ENCODE assay signal across 8 cellular contexts in genomic region chr9:88077071-88077617, GRCh38.
DNase-seq lines count a peak whose midpoint lies in the region; ATAC-seq and TF ChIP-seq lines count a peak whose summit lies in the region.

No MANE protein-coding gene starts in this region.

- peak; percentile 28 for DNase-seq in BE2C
- no peak for DNase-seq in PC-9
- no peak for DNase-seq in endodermal cell
- no peak for DNase-seq in neuronal stem cell (ENCODE audit: low spot score)
- DNase-seq in glomerular visceral epithelial cell (ENCODE audit: extremely low spot score), result no peak
- DNase-seq in NCI-H2029 treated with DMSO at 0.1 percent for 48 hours (lab: John Stamatoyannopoulos, UW), result no peak

- no peak overlapping the region for H3K9ac ChIP-seq in endodermal cell (ENCODE audit: extremely low read depth, low read length, poor library complexity, severe bottlenecking)
- peak overlapping the region; percentile 35 for H3K9ac ChIP-seq in neuronal stem cell (ENCODE audit: low read depth, low read length, poor library complexity)

- H3K4me3 ChIP-seq in BE2C (ENCODE audit: low read depth, low read length) (peak overlapping the region; percentile 70), PC-9 (peak overlapping the region; percentile 64), endodermal cell (ENCODE audit: low read length) (no peak overlapping the region), neuronal stem cell (ENCODE audit: low read length in 2 of 2) (no peak overlapping the region)

- H3K79me2 ChIP-seq in PC-9 (ENCODE audit: low read depth), result no peaks in the 10 kb centered on the region

- POLR2A ChIA-PET in PC-9 (lab: Charles Lee; ENCODE audit: unreplicated experiment), result interaction anchor here (0.5 to 0.7 kb wide), 2 partner anchors 20 to 547 kb away, joined by 4 to 5 read pairs; no protein-coding TSS in a partner anchor

- peak overlapping the region; percentile 80 for H2BK5ac ChIP-seq in neuronal stem cell (ENCODE audit: low read length)

- CTCF ChIA-PET in PC-9 (lab: Charles Lee), result interaction anchor here (0.9 to 1.2 kb wide), 2 partner anchors 13 to 102 kb away, joined by 3 to 4 read pairs; partner anchors contain the start of gene CDK20

- H3K36me3 ChIP-seq in BE2C, result no peaks in the 10 kb centered on the region
- no peaks in the 10 kb centered on the region for H3K36me3 ChIP-seq in PC-9 (ENCODE audit: low read depth)
- no peaks in the 10 kb centered on the region for H3K36me3 ChIP-seq in endodermal cell (ENCODE audit: control insufficient read depth, insufficient read depth, low read length)
- H3K36me3 ChIP-seq in neuronal stem cell (replicated peaks in 1 of 2; ENCODE audit: control insufficient read depth in 2 of 2, insufficient read depth in 2 of 2, low read length in 2 of 2), result no peaks in the 10 kb centered on the region

- H3K4me2 ChIP-seq in PC-9 (peak overlapping the region; percentile 89), neuronal stem cell (ENCODE audit: insufficient read depth, low read length, poor library complexity, severe bottlenecking) (peak overlapping the region; percentile 87)

- no peak overlapping the region for H3K27ac Mint-ChIP-seq in endodermal cell

- H3K9me3 ChIP-seq in BE2C (0 out of 2 replicates have a peak, but pooled peaks cover 3% of the 10 kb centered on the region), PC-9 (ENCODE audit: insufficient read depth, low read depth) (no peaks in the 10 kb centered on the region), endodermal cell (ENCODE audit: control insufficient read depth, low read length) (peaks cover 7% of the 10 kb centered on the region), neuronal stem cell (replicated peaks in 1 of 2; ENCODE audit: control insufficient read depth in 2 of 2, insufficient read depth in 1 of 2, low read depth in 1 of 2, low read length in 2 of 2) (peaks cover 0 to 1% of the 10 kb centered on the region in 2 donors)

- H3F3A ChIP-seq in PC-9 (ENCODE audit: insufficient read depth, low read depth), result peaks cover 7% of the 10 kb centered on the region; the same call in 1 of the 2 replicates

- no peaks in the 10 kb centered on the region for H3K9me2 ChIP-seq in PC-9 (ENCODE audit: insufficient read depth)

- TF ChIP-seq CTCF in BE2C (IDR thresholded peaks at IDR 0.05; ENCODE audit: low read depth, low read length), result no peak
- TF ChIP-seq CTCF in PC-9 (conservative IDR thresholded peaks at IDR 0.05), result no peak
- TF ChIP-seq CTCF in endodermal cell (conservative IDR thresholded peaks at IDR 0.05), result no peak

- intact Hi-C loops in PC-9 (cut with micrococcal nuclease; ENCODE audit: unreplicated experiment), result loop anchor here (5.0 to 10.0 kb wide), 2 partner anchors 85 to 102 kb away; partner anchors contain the start of gene CDK20

- H3K4ac ChIP-seq in neuronal stem cell (ENCODE audit: low read length), result no peak overlapping the region

- peak overlapping the region; percentile 95 for H2AFZ ChIP-seq in PC-9
- peak overlapping the region; percentile 98 for H2AFZ ChIP-seq in neuronal stem cell (ENCODE audit: low read length)

- no peaks in the 10 kb centered on the region for H4K20me1 ChIP-seq in PC-9 (ENCODE audit: insufficient read depth)

- ATAC-seq in GM18517 (IDR thresholded peaks at IDR 0.05; ENCODE audit: unreplicated experiment) (no peak), HG03175 (IDR thresholded peaks at IDR 0.05; ENCODE audit: unreplicated experiment) (no peak)

- H3K79me1 ChIP-seq in neuronal stem cell (ENCODE audit: low read depth, low read length), result no peaks in the 10 kb centered on the region

- BruUV-seq in PC-9 (replicated peaks; lab: Mats Ljungman, UMichigan), result no TSS peak

- no peak overlapping the region for H2BK12ac ChIP-seq in neuronal stem cell (ENCODE audit: low read length)

- H3K14ac ChIP-seq in neuronal stem cell (ENCODE audit: low read length), result peak overlapping the region; percentile 43

- H3K9me3 Mint-ChIP-seq in endodermal cell, result peaks cover 13% of the 10 kb centered on the region

- H3K36me3 Mint-ChIP-seq in endodermal cell (ENCODE audit: low read depth), result peaks cover 3% of the 10 kb centered on the region

- no peak overlapping the region for H4K91ac ChIP-seq in neuronal stem cell (ENCODE audit: low read depth, low read length, poor library complexity)

- H3K27me3 Mint-ChIP-seq in endodermal cell (ENCODE audit: insufficient read depth), result peaks cover 50% of the 10 kb centered on the region

- H2AK5ac ChIP-seq in neuronal stem cell (ENCODE audit: low read depth, low read length), result peak overlapping the region; percentile 85

- peak overlapping the region; percentile 70 for H3K4me3 Mint-ChIP-seq in endodermal cell

- H3K27me3 ChIP-seq in BE2C (no peaks in the 10 kb centered on the region), PC-9 (ENCODE audit: insufficient read depth, low read depth) (no peaks in the 10 kb centered on the region), endodermal cell (ENCODE audit: control insufficient read depth, insufficient read depth, low read length, poor library complexity, severe bottlenecking) (peaks cover 18% of the 10 kb centered on the region), neuronal stem cell (ENCODE audit: control insufficient read depth in 3 of 3, insufficient read depth in 3 of 3, low read depth in 1 of 3, low read length in 3 of 3) (peaks cover 0 to 38% (median 7%) of the 10 kb centered on the region in 3 experiments)

- WGBS in endodermal cell (ENCODE audit: insufficient coverage in 1 of 2, insufficient read length in 1 of 2), 2 experiments, result 74 to 83% methylated on average over 4 to 20 of the region's 20 CpGs
- no CpG with 5 or more reads among the region's 20 CpGs for WGBS in neuronal stem cell (ENCODE audit: extremely low coverage in 2 of 2, insufficient read length in 2 of 2, insufficient replicate concordance in 1 of 2), 2 donors

- no peak overlapping the region for H4K8ac ChIP-seq in neuronal stem cell (ENCODE audit: low read depth, low read length)

- H2BK15ac ChIP-seq in neuronal stem cell (ENCODE audit: low read length), result peak overlapping the region; percentile 99

- peaks cover 14% of the 10 kb centered on the region for H3K4me1 Mint-ChIP-seq in endodermal cell

- peak overlapping the region; percentile 54 for H2BK120ac ChIP-seq in neuronal stem cell (ENCODE audit: low read depth, low read length)

- no peaks in the 10 kb centered on the region for H3K4me1 ChIP-seq in BE2C
- peaks cover 13% of the 10 kb centered on the region for H3K4me1 ChIP-seq in PC-9 (replicated peaks; ENCODE audit: insufficient read depth)
- H3K4me1 ChIP-seq in endodermal cell (ENCODE audit: control insufficient read depth, insufficient read depth, low read length), result peaks cover 4% of the 10 kb centered on the region
- H3K4me1 ChIP-seq in neuronal stem cell (ENCODE audit: control insufficient read depth in 2 of 2, insufficient read depth in 1 of 2, low read depth in 1 of 2, low read length in 2 of 2), result peaks cover 3 to 6% of the 10 kb centered on the region in 2 donors

- H3K18ac ChIP-seq in neuronal stem cell (ENCODE audit: low read length), result peak overlapping the region; percentile 81

- peak overlapping the region; percentile 71 for H3K23ac ChIP-seq in neuronal stem cell (ENCODE audit: low read depth, low read length, poor library complexity)

- H3K27ac ChIP-seq in PC-9, result no peak overlapping the region
- no peak overlapping the region for H3K27ac ChIP-seq in endodermal cell (ENCODE audit: low read depth, low read length)
- no peak overlapping the region for H3K27ac ChIP-seq in neuronal stem cell (replicated peaks; ENCODE audit: low read length)

Comparison
In these comparisons a context has a peak if more than half of its experiments do, and no peak if none do; other contexts are left out.
1. H3K4me3 ChIP-seq: peak in BE2C (single experiment) and PC-9 (single experiment); none in endodermal cell (single experiment) and neuronal stem cell (0 of 2).